ENCODE assay signal across 2 cellular contexts in genomic region chr19:10936661-10937084, GRCh38.
TF ChIP-seq lines count a peak whose summit lies in the region.

No MANE protein-coding gene starts in this region.

TF ChIP-seq in HCT116, 20 proteins besides CTCF, POLR2A, EP300 and RAD21:
- TF ChIP-seq POLR2AphosphoS5 (IDR thresholded peaks at IDR 0.05; ENCODE audit: low read depth, low read length): no peak
- TF ChIP-seq ELF1 (IDR thresholded peaks at IDR 0.05; ENCODE audit: borderline replicate concordance, low read depth): no peak
- no peak for TF ChIP-seq SIN3A (IDR thresholded peaks at IDR 0.05; ENCODE audit: low read depth)
- TF ChIP-seq SP1 (IDR thresholded peaks at IDR 0.05; ENCODE audit: low read depth): no peak
- no peak for TF ChIP-seq ATF3 (IDR thresholded peaks at IDR 0.05)
- TF ChIP-seq SRF (IDR thresholded peaks at IDR 0.05; ENCODE audit: low read depth): no peak
- TF ChIP-seq TCF7L2 (IDR thresholded peaks at IDR 0.05; ENCODE audit: borderline replicate concordance, extremely low read depth, insufficient read depth, insufficient read length): no peak
- no peak for TF ChIP-seq CEBPB (IDR thresholded peaks at IDR 0.05; ENCODE audit: low read depth)

TF ChIP-seq in neural cell, 6 proteins besides CTCF, POLR2A, EP300 and RAD21:
- no peak for TF ChIP-seq MXI1 (conservative IDR thresholded peaks at IDR 0.05; ENCODE audit: poor library complexity, severe bottlenecking)
- TF ChIP-seq POLR2AphosphoS5 (IDR thresholded peaks at IDR 0.05): peak; percentile 57
- TF ChIP-seq REST (IDR thresholded peaks at IDR 0.05; ENCODE audit: borderline replicate concordance): peak; percentile 49
- peak; percentile 83 for TF ChIP-seq SMC3 (conservative IDR thresholded peaks at IDR 0.05; ENCODE audit: poor library complexity)
- no peak for TF ChIP-seq EZH2 (IDR thresholded peaks at IDR 0.05; ENCODE audit: borderline replicate concordance, insufficient read depth, low read length, poor library complexity, severe bottlenecking)
